In the genomic region with DNA sequence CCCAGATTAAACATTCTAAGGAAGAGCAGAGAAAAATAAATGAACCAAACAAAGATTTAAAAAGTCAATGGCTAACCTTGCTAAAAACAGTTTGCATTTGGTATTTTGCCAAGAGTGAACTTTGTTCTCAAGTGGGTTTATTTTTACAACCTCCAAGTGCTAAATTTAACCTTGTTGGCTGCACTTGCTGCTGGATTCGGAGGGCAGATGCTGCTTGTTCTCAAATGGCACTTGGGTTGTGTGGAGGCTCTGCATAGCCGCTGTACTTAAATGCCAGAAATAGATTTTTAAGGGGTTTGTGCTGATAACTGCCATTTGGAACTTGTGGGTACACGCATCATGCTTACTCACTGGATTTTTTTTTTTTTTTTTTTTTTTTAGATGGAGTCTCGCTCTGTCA, we compare ENCODE assay signal across 12 cellular contexts. TPM values are rescaled to one million over a fixed set of nuclear protein-coding genes. Genes with fewer than 3 reads are reported as not detected.
DNase-seq lines count a peak whose midpoint lies in the region; ATAC-seq, FAIRE-seq and TF ChIP-seq lines count a peak whose summit lies in the region.
"Had no signal": no experiment of that assay in that cellular context is flagged by ENCODE, and none has a peak within 500 bp of the region (broad histone marks: within the 10 kb centered on the region; RNA-seq: fewer than 3 reads in every experiment).

No MANE protein-coding gene starts in this region.

- H3K36me3 ChIP-seq in tibial artery: peaks cover 9 to 34% (median 34%) of the 10 kb centered on the region in 3 donors
- no peaks in the 10 kb centered on the region for H3K36me3 ChIP-seq in body of pancreas (replicated peaks in 1 of 2; ENCODE audit: insufficient read depth in 1 of 2, low read depth in 2 of 2)

- H3K36me3 Mint-ChIP-seq in activated T-cell treated with anti-CD3 and anti-CD28 coated beads, Interleukin-2, amount 50 U/mL, for 72 hours (ENCODE audit: insufficient read depth in 2 of 2): peaks cover 10 to 29% of the 10 kb centered on the region in 2 donors
- peaks cover 44% of the 10 kb centered on the region for H3K36me3 Mint-ChIP-seq in activated naive CD8-positive, alpha-beta T cell treated with anti-CD3 and anti-CD28 coated beads for 36 hours
- H3K36me3 Mint-ChIP-seq: natural killer cell had no signal

- H3K27ac ChIP-seq in tibial artery: peak overlapping the region; percentile 45 to 75
- H3K27ac ChIP-seq in body of pancreas: no peak overlapping the region

- H3K4me1 Mint-ChIP-seq in activated T-cell treated with anti-CD3 and anti-CD28 coated beads, Interleukin-2, amount 50 U/mL, for 72 hours (ENCODE audit: low read depth): peaks cover 71% of the 10 kb centered on the region
- H3K4me1 Mint-ChIP-seq in activated naive CD8-positive, alpha-beta T cell treated with anti-CD3 and anti-CD28 coated beads for 36 hours: peaks cover 46% of the 10 kb centered on the region
- H3K4me1 Mint-ChIP-seq: B cell had no signal

- WGBS in body of pancreas, 2 donors: 55 to 60% methylated on average over 4 of the region's 4 CpGs

- H3K27me3 ChIP-seq in tibial artery (no peaks in the 10 kb centered on the region), body of pancreas (no peaks in the 10 kb centered on the region)

- ATAC-seq in activated T-cell treated with anti-CD3 and anti-CD28 coated beads, Interleukin-2, amount 50 U/mL, for 72 hours (replicated peaks in 1 of 2): peak in 1 of 2 donors; percentile 12
- ATAC-seq in body of pancreas: no peak
- ATAC-seq: natural killer cell had no signal

- no peak for TF ChIP-seq CTCF in tibial artery (IDR thresholded peaks at IDR 0.05)
- TF ChIP-seq CTCF in body of pancreas (IDR thresholded peaks at IDR 0.05): no peak

- no peaks in the 10 kb centered on the region for H3K27me3 Mint-ChIP-seq in activated T-cell treated with anti-CD3 and anti-CD28 coated beads, Interleukin-2, amount 50 U/mL, for 72 hours (ENCODE audit: low read depth)
- H3K27me3 Mint-ChIP-seq in activated naive CD8-positive, alpha-beta T cell treated with anti-CD3 and anti-CD28 coated beads for 36 hours: no peaks in the 10 kb centered on the region
- H3K27me3 Mint-ChIP-seq: B cell had no signal

- H3K9me3 ChIP-seq in tibial artery: no peaks in the 10 kb centered on the region
- no peaks in the 10 kb centered on the region for H3K9me3 ChIP-seq in body of pancreas

- peak; percentile 51 for FAIRE-seq in islet of Langerhans (lab: Jason Lieb, UNC)

- intact Hi-C loops in tibial artery (cut with DNase I; ENCODE audit: low total_unique reads): no loop called here
- intact Hi-C loops in body of pancreas (cut with DNase I): no loop called here

- no peak for TF ChIP-seq POLR2A in body of pancreas (IDR thresholded peaks at IDR 0.05)

- H3K4me1 ChIP-seq in tibial artery (peaks cover 0 to 41% (median 23%) of the 10 kb centered on the region in 4 donors), body of pancreas (peaks cover 11% of the 10 kb centered on the region)

- no peaks in the 10 kb centered on the region for H3K9me3 Mint-ChIP-seq in activated T-cell treated with anti-CD3 and anti-CD28 coated beads, Interleukin-2, amount 50 U/mL, for 72 hours
- no peaks in the 10 kb centered on the region for H3K9me3 Mint-ChIP-seq in activated naive CD8-positive, alpha-beta T cell treated with anti-CD3 and anti-CD28 coated beads for 36 hours
- H3K9me3 Mint-ChIP-seq: natural killer cell had no signal

- peak overlapping the region; percentile 98 for H3K27ac Mint-ChIP-seq in activated T-cell treated with anti-CD3 and anti-CD28 coated beads, Interleukin-2, amount 50 U/mL, for 72 hours
- peak overlapping the region; percentile 96 for H3K27ac Mint-ChIP-seq in activated naive CD8-positive, alpha-beta T cell treated with anti-CD3 and anti-CD28 coated beads for 36 hours
- H3K27ac Mint-ChIP-seq: B cell, natural killer cell had no signal

- no peak overlapping the region for H3K4me3 ChIP-seq in tibial artery
- no peak overlapping the region for H3K4me3 ChIP-seq in body of pancreas

- no peak for DNase-seq in activated T-cell treated with anti-CD3 and anti-CD28 coated beads, Interleukin-2, amount 50 U/mL, for 72 hours
- no peak for DNase-seq in activated T-cell treated with anti-CD3 and anti-CD28 coated beads, Interleukin-2, amount 50 U/mL, for 48 hours
- no peak for DNase-seq in activated naive CD8-positive, alpha-beta T cell treated with anti-CD3 and anti-CD28 coated beads for 36 hours
- peak in 1 of 2 donors; percentile 82 for DNase-seq in tibial artery
- no peak for DNase-seq in body of pancreas
- no peak for DNase-seq in iPS-NIHi11 (ENCODE audit: low spot score)
- no peak for DNase-seq in SW 1271 (lab: John Stamatoyannopoulos, UW)
- DNase-seq: dermis blood vessel endothelial cell; natural killer cell; stimulated activated naive CD4-positive, alpha-beta T cell treated with Interleukin-2 at 50 U/mL for 16 hours had no signal

- peak overlapping the region in 1 of 2 donors; percentile 51 for H3K4me3 Mint-ChIP-seq in activated T-cell treated with anti-CD3 and anti-CD28 coated beads, Interleukin-2, amount 50 U/mL, for 72 hours
- H3K4me3 Mint-ChIP-seq in activated naive CD8-positive, alpha-beta T cell treated with anti-CD3 and anti-CD28 coated beads for 36 hours: no peak overlapping the region
- H3K4me3 Mint-ChIP-seq: B cell, natural killer cell had no signal

RNA-seq across cellular contexts. Expression of a gene that starts 13.3 kb away (rescaled TPM):
- 1 to 10 TPM; 3.3 to 3.5 TPM for total RNA-seq in activated T-cell treated with anti-CD3 and anti-CD28 coated beads, Interleukin-2, amount 50 U/mL, for 72 hours
- total RNA-seq in activated naive CD8-positive, alpha-beta T cell treated with anti-CD3 and anti-CD28 coated beads for 36 hours: 1 to 10 TPM; 2.2 to 4.0 TPM
- total RNA-seq in body of pancreas: 10 to 100 TPM in 1 of 2 donors, not detected in 1; 18.9 TPM

RNA-seq across cellular contexts. Expression of a gene that starts 22.1 kb away (rescaled TPM):
- 10 to 100 TPM; 46.1 to 73.7 TPM for total RNA-seq in activated T-cell treated with anti-CD3 and anti-CD28 coated beads, Interleukin-2, amount 50 U/mL, for 72 hours
- total RNA-seq in activated naive CD8-positive, alpha-beta T cell treated with anti-CD3 and anti-CD28 coated beads for 36 hours: 10 to 100 TPM; 20.5 to 21.8 TPM
- 1 to 10 TPM; 1.6 to 3.0 TPM for total RNA-seq in body of pancreas

RNA-seq across cellular contexts. Expression of a gene that starts 22.3 kb away (rescaled TPM):
- total RNA-seq in activated T-cell treated with anti-CD3 and anti-CD28 coated beads, Interleukin-2, amount 50 U/mL, for 72 hours: 1 to 10 TPM; 3.1 to 4.6 TPM
- 1 to 10 TPM; 5.5 to 6.2 TPM for total RNA-seq in activated naive CD8-positive, alpha-beta T cell treated with anti-CD3 and anti-CD28 coated beads for 36 hours
- total RNA-seq in body of pancreas: 1 to 10 TPM in 1 of 2 donors, under 1 TPM in 1; 0.52 to 1.3 TPM

RNA-seq across cellular contexts. Expression of a gene that starts 27.5 kb away (rescaled TPM):
- 10 to 100 TPM; 19.7 to 27.3 TPM for total RNA-seq in activated T-cell treated with anti-CD3 and anti-CD28 coated beads, Interleukin-2, amount 50 U/mL, for 72 hours
- 10 to 100 TPM; 10.4 to 10.6 TPM for total RNA-seq in activated naive CD8-positive, alpha-beta T cell treated with anti-CD3 and anti-CD28 coated beads for 36 hours
- total RNA-seq in body of pancreas: 10 to 100 TPM in 1 of 2 donors, not detected in 1; 12.2 TPM
- total RNA-seq: dermis blood vessel endothelial cell had no signal

RNA-seq across cellular contexts. Expression of a gene that starts 34.1 kb away (rescaled TPM):
- 1 to 10 TPM; 1.9 to 2.8 TPM for total RNA-seq in activated T-cell treated with anti-CD3 and anti-CD28 coated beads, Interleukin-2, amount 50 U/mL, for 72 hours
- not detected for total RNA-seq in activated naive CD8-positive, alpha-beta T cell treated with anti-CD3 and anti-CD28 coated beads for 36 hours
- under 1 TPM; 0.66 to 0.78 TPM for total RNA-seq in body of pancreas
- total RNA-seq: dermis blood vessel endothelial cell, natural killer cell had no signal

Comparison
In these comparisons a context has a peak if more than half of its experiments do, and no peak if none do; other contexts are left out.
1. H3K27ac ChIP-seq: peak in tibial artery (2 of 2); none in body of pancreas (0 of 4).
2. RNA of a gene that starts 22.1 kb away (total RNA-seq): 46.1 to 73.7 TPM in activated T-cell treated with anti-CD3 and anti-CD28 coated beads, Interleukin-2, amount 50 U/mL, for 72 hours and 20.5 to 21.8 TPM in activated naive CD8-positive, alpha-beta T cell treated with anti-CD3 and anti-CD28 coated beads for 36 hours; 1.6 to 3.0 TPM in body of pancreas; every median in the first group is over 4 times any median in the second.